In genomic region chr6:90333928-90334327, GRCh38 we compare ENCODE assay signal across 39 cellular contexts.
"Had no signal": no experiment of that assay in that cellular context is flagged by ENCODE, and none has a peak within 500 bp of the region (broad histone marks: within the 10 kb centered on the region; RNA-seq: fewer than 3 reads in every experiment).

No MANE protein-coding gene starts in this region.

- H3K4me3 Mint-ChIP-seq: activated naive CD4-positive, alpha-beta T cell treated with anti-CD3 and anti-CD28 coated beads for 36 hours; activated naive CD4-positive, alpha-beta T cell treated with anti-CD3 and anti-CD28 coated beads, Interleukin-2, amount 10 ng/mL, durations not matched to agents 7 days and 5 days; activated naive CD4-positive, alpha-beta T cell treated with anti-CD3 and anti-CD28 coated beads, Interleukin-2, amount 50 U/mL, for 24 hours; activated naive CD8-positive, alpha-beta T cell; activated naive CD8-positive, alpha-beta T cell treated with anti-CD3 and anti-CD28 coated beads for 36 hours; activated naive CD8-positive, alpha-beta T cell treated with anti-CD3 and anti-CD28 coated beads, Interleukin-2, amount 10 ng/mL, durations not matched to agents 7 days and 5 days; activated naive CD8-positive, alpha-beta T cell treated with anti-CD3 and anti-CD28 coated beads, Interleukin-2, amount 50 U/mL, for 24 hours; activated T-cell treated with anti-CD3 and anti-CD28 coated beads, Interleukin-2, amount 50 U/mL, for 24 hours; activated T-cell treated with anti-CD3 and anti-CD28 coated beads, Interleukin-2, amount 50 U/mL, for 4 hours; activated T-cell treated with anti-CD3 and anti-CD28 coated beads, Interleukin-2, amount 50 U/mL, for 72 hours; activated T-helper 1 cell treated with anti-CD3 and anti-CD28 coated beads, Interleukin-12 subunit alpha, Interleukin-12 subunit beta, Interleukin-2, Interleukin-4 antibody, amounts not matched to agents 30 ng/mL and 10 ng/mL and 1 ng/mL, durations not matched to agents 14 hours and 24 hours and 36 hours; activated T-helper 17 cell treated with anti-CD3 and anti-CD28 coated beads, Interleukin-2, amount 50 U/mL, for 72 hours; brain; central memory CD8-positive, alpha-beta T cell had no signal

- H3K36me3 Mint-ChIP-seq: brain had no signal

- DNase-seq: activated effector memory CD4-positive, alpha-beta T cell treated with anti-CD3 and anti-CD28 coated beads, Interleukin-2, amount 50 U/mL, for 16 hours; activated effector memory CD4-positive, alpha-beta T cell treated with Interleukin-2 at 50 U/mL for 16 hours; activated gamma-delta T cell; activated gamma-delta T cell treated with Interleukin-2 at 50 U/mL for 16 hours; activated naive CD4-positive, alpha-beta T cell; activated naive CD4-positive, alpha-beta T cell treated with anti-CD3 and anti-CD28 coated beads for 36 hours; activated naive CD4-positive, alpha-beta T cell treated with anti-CD3 and anti-CD28 coated beads, Interleukin-2, amount 10 ng/mL, durations not matched to agents 7 days and 5 days; activated naive CD4-positive, alpha-beta T cell treated with anti-CD3 and anti-CD28 coated beads, Interleukin-2, amount 50 U/mL, for 16 hours; activated naive CD4-positive, alpha-beta T cell treated with Interleukin-2 at 50 U/mL for 16 hours; activated naive CD8-positive, alpha-beta T cell treated with anti-CD3 and anti-CD28 coated beads for 36 hours; activated naive CD8-positive, alpha-beta T cell treated with anti-CD3 and anti-CD28 coated beads, Interleukin-2, amount 10 ng/mL, durations not matched to agents 7 days and 5 days; activated naive CD8-positive, alpha-beta T cell treated with anti-CD3 and anti-CD28 coated beads, Interleukin-2, amount 50 U/mL, for 24 hours; activated T-cell treated with anti-CD3 and anti-CD28 coated beads, Interleukin-2, amount 50 U/mL, for 24 hours; activated T-cell treated with anti-CD3 and anti-CD28 coated beads, Interleukin-2, amount 50 U/mL, for 4 hours; activated T-cell treated with anti-CD3 and anti-CD28 coated beads, Interleukin-2, amount 50 U/mL, for 48 hours; activated T-cell treated with anti-CD3 and anti-CD28 coated beads, Interleukin-2, amount 50 U/mL, for 72 hours; adrenal gland; amniotic stem cell; amygdala; anterior cingulate cortex; aorta; body of pancreas; brain microvascular endothelial cell; caudate nucleus; central memory CD4-positive, alpha-beta T cell; cerebellar nuclear complex had no signal

- H3K27ac Mint-ChIP-seq: activated naive CD4-positive, alpha-beta T cell treated with anti-CD3 and anti-CD28 coated beads for 36 hours; activated naive CD4-positive, alpha-beta T cell treated with anti-CD3 and anti-CD28 coated beads, Interleukin-2, amount 10 ng/mL, durations not matched to agents 7 days and 5 days; activated naive CD4-positive, alpha-beta T cell treated with anti-CD3 and anti-CD28 coated beads, Interleukin-2, amount 50 U/mL, for 24 hours; activated naive CD4-positive, alpha-beta T cell treated with anti-CD3 and anti-CD28 coated beads, Interleukin-2, amount 50 U/mL, for 72 hours; activated naive CD8-positive, alpha-beta T cell; activated naive CD8-positive, alpha-beta T cell treated with anti-CD3 and anti-CD28 coated beads for 36 hours; activated naive CD8-positive, alpha-beta T cell treated with anti-CD3 and anti-CD28 coated beads, Interleukin-2, amount 10 ng/mL, durations not matched to agents 7 days and 5 days; activated naive CD8-positive, alpha-beta T cell treated with anti-CD3 and anti-CD28 coated beads, Interleukin-2, amount 50 U/mL, for 24 hours; activated T-cell treated with anti-CD3 and anti-CD28 coated beads, Interleukin-2, amount 50 U/mL, for 24 hours; activated T-cell treated with anti-CD3 and anti-CD28 coated beads, Interleukin-2, amount 50 U/mL, for 72 hours; activated T-helper 1 cell treated with anti-CD3 and anti-CD28 coated beads, Interleukin-12 subunit alpha, Interleukin-12 subunit beta, Interleukin-2, Interleukin-4 antibody, amounts not matched to agents 30 ng/mL and 10 ng/mL and 1 ng/mL, durations not matched to agents 14 hours and 24 hours and 36 hours; activated T-helper 17 cell treated with anti-CD3 and anti-CD28 coated beads, Interleukin-2, amount 50 U/mL, for 72 hours; activated T-helper 2 cell treated with anti-CD3 and anti-CD28 coated beads, Interferon-gamma antibody, Interleukin-2, Interleukin-4, amounts not matched to agents 10 μg/mL and 5 μg/mL and 100 μg/mL, durations not matched to agents 14 hours and 24 hours and 36 hours; brain had no signal

- FAIRE-seq: astrocyte, bronchial epithelial cell had no signal

- H3K4me3 ChIP-seq: adrenal gland, ascending aorta, body of pancreas, breast epithelium, cardiac muscle cell had no signal

- H3K36me3 ChIP-seq: adrenal gland, ascending aorta, brain microvascular endothelial cell, breast epithelium, cardiac muscle cell had no signal

- H3K9me3 Mint-ChIP-seq: activated T-cell treated with anti-CD3 and anti-CD28 coated beads, Interleukin-2, amount 50 U/mL, for 4 hours; activated T-helper 17 cell treated with anti-CD3 and anti-CD28 coated beads, Interleukin-2, amount 50 U/mL, for 72 hours; central memory CD8-positive, alpha-beta T cell had no signal

- H3K4me1 Mint-ChIP-seq: activated naive CD4-positive, alpha-beta T cell treated with anti-CD3 and anti-CD28 coated beads, Interleukin-2, amount 10 ng/mL, durations not matched to agents 7 days and 5 days; activated T-helper 17 cell treated with anti-CD3 and anti-CD28 coated beads, Interleukin-2, amount 50 U/mL, for 72 hours; central memory CD8-positive, alpha-beta T cell had no signal

- H3K9me3 ChIP-seq: adrenal gland, ascending aorta, body of pancreas, breast epithelium had no signal

- ATAC-seq: activated naive CD4-positive, alpha-beta T cell treated with anti-CD3 and anti-CD28 coated beads, Interleukin-2, amount 50 U/mL, for 72 hours; activated naive CD8-positive, alpha-beta T cell treated with anti-CD3 and anti-CD28 coated beads, Interleukin-2, amount 50 U/mL, for 24 hours; activated T-cell treated with anti-CD3 and anti-CD28 coated beads, Interleukin-2, amount 50 U/mL, for 4 hours; activated T-cell treated with anti-CD3 and anti-CD28 coated beads, Interleukin-2, amount 50 U/mL, for 72 hours; activated T-helper 17 cell treated with anti-CD3 and anti-CD28 coated beads, Interleukin-2, amount 50 U/mL, for 72 hours; body of pancreas had no signal

- H3K27me3 Mint-ChIP-seq: activated naive CD4-positive, alpha-beta T cell treated with anti-CD3 and anti-CD28 coated beads, Interleukin-2, amount 50 U/mL, for 24 hours; activated naive CD8-positive, alpha-beta T cell; activated naive CD8-positive, alpha-beta T cell treated with anti-CD3 and anti-CD28 coated beads for 36 hours; activated naive CD8-positive, alpha-beta T cell treated with anti-CD3 and anti-CD28 coated beads, Interleukin-2, amount 10 ng/mL, durations not matched to agents 7 days and 5 days; activated naive CD8-positive, alpha-beta T cell treated with anti-CD3 and anti-CD28 coated beads, Interleukin-2, amount 50 U/mL, for 24 hours; activated T-cell treated with anti-CD3 and anti-CD28 coated beads, Interleukin-2, amount 50 U/mL, for 24 hours; brain had no signal

- H3K27me3 ChIP-seq: adrenal gland, ascending aorta, body of pancreas, brain microvascular endothelial cell, breast epithelium, cardiac muscle cell had no signal

- H3K4me1 ChIP-seq: adrenal gland, ascending aorta, body of pancreas, breast epithelium had no signal

- H3K27ac ChIP-seq: adrenal gland, ascending aorta, body of pancreas, brain microvascular endothelial cell, breast epithelium, cardiac muscle cell had no signal
